Comparison of ENCODE assay signal across 1 cellular context in the genomic region with DNA sequence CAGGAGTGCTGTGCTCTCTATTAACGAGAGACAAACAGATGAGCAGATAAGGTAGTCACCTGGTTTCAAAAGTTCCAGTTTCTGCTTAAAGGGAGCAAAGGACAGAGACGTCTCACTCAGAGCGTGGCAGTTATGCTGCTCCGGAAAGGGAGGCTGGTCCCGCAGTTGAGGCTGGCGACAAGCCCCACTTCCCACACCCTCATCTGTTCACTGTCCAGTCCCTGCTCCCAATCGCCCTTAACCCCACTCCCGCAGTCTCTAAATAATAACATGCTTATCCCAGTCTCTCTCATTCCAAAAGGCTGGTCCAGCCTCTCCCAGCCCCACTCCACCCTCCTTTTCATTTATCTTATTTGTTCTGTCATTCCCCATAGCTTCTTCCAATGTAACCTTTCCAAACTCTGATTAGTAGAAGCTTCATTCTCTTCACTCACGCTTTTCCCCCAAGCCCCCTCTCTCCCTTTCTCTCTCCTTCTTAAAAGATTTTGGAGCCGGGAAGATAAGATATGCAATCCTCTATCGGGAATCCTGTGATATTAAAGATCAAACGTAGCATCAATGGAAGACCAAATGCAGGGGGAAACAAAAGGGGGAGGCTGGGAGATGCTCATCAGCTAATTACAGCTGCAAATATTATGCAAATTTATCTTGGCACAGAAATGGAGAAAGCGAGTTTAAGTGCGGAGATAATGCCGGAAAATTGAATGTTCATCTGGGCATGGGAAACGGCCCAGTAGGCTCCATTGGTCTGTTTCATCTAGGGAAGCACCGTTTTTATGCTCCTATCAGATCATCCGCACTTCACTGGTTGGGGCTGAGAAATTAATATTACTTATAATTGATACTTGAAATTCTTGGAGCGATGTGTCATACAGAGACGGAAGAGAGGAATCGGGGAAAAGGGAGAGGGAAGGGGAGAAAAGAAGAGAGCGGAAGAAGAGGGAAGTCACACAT.
TF ChIP-seq lines count a peak whose summit lies in the region.

No MANE protein-coding gene starts in this region.

TF ChIP-seq in IMR-90, 13 proteins besides CTCF, POLR2A, EP300 and RAD21 (continued from another document):
- no peak for TF ChIP-seq MAZ (IDR thresholded peaks at IDR 0.05; ENCODE audit: borderline replicate concordance, low read depth, low read length)
- no peak for TF ChIP-seq SMC3 (IDR thresholded peaks at IDR 0.05; ENCODE audit: low read depth, low read length)
- no peak for TF ChIP-seq RFX5 (IDR thresholded peaks at IDR 0.05; ENCODE audit: low read depth, low read length)
- no peak for TF ChIP-seq MAFK (IDR thresholded peaks at IDR 0.05; ENCODE audit: low read depth, low read length)
- TF ChIP-seq MXI1 (IDR thresholded peaks at IDR 0.05; ENCODE audit: borderline replicate concordance, low read depth, low read length), result no peak
- TF ChIP-seq, protein P1, sequence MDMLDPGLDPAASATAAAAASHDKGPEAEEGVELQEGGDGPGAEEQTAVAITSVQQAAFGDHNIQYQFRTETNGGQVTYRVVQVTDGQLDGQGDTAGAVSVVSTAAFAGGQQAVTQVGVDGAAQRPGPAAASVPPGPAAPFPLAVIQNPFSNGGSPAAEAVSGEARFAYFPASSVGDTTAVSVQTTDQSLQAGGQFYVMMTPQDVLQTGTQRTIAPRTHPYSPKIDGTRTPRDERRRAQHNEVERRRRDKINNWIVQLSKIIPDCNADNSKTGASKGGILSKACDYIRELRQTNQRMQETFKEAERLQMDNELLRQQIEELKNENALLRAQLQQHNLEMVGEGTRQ (IDR thresholded peaks at IDR 0.05; ENCODE audit: low read depth, low read length), result no peak
- TF ChIP-seq, protein P2, sequence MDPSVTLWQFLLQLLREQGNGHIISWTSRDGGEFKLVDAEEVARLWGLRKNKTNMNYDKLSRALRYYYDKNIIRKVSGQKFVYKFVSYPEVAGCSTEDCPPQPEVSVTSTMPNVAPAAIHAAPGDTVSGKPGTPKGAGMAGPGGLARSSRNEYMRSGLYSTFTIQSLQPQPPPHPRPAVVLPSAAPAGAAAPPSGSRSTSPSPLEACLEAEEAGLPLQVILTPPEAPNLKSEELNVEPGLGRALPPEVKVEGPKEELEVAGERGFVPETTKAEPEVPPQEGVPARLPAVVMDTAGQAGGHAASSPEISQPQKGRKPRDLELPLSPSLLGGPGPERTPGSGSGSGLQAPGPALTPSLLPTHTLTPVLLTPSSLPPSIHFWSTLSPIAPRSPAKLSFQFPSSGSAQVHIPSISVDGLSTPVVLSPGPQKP (IDR thresholded peaks at IDR 0.05; ENCODE audit: borderline replicate concordance, low read depth, low read length), result no peak
